22 cellular contexts compared by ENCODE assay signal in the genomic region with DNA sequence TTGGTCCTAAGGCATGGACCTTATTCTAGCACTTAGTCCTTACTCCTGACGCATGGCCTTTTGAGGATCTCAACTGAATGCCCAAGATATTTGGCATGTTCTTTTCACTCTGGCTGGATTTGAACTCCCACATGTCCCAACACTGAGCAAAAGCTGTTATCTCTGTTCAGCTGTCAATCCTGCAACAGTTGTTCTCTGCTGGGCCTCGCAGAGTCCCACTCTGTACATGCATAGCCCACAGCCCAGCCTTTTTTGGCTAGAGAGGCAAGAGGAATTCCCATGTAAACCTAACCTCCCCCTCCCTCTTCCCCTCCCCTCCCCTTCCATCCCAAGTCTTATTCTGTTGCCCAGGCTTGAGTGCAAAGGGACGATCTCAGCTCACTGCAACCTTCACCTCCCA.
"Had no signal": no experiment of that assay in that cellular context is flagged by ENCODE, and none has a peak within 500 bp of the region (broad histone marks: within the 10 kb centered on the region; RNA-seq: fewer than 3 reads in every experiment).

No MANE protein-coding gene starts in this region.

- H3K27ac Mint-ChIP-seq: activated B cell treated with CpG ODN at 0.5 μM for 24 hours; activated CD4-positive, alpha-beta T cell treated with anti-CD3 and anti-CD28 coated beads for 36 hours; activated naive CD8-positive, alpha-beta T cell treated with anti-CD3 and anti-CD28 coated beads, Interleukin-2, amount 10 ng/mL, durations not matched to agents 7 days and 5 days; effector memory CD8-positive, alpha-beta T cell had no signal

- H3K27ac ChIP-seq: esophagus squamous epithelium, left lung, spleen, testis, vagina had no signal

- DNase-seq: activated B cell treated with CpG ODN at 0.5 μM for 24 hours; activated CD4-positive, alpha-beta T cell treated with anti-CD3 and anti-CD28 coated beads for 36 hours; activated CD4-positive, alpha-beta T cell treated with anti-CD3 and anti-CD28 coated beads, Interleukin-2, amount 50 U/mL, for 4 hours; activated CD8-positive, alpha-beta memory T cell treated with anti-CD3 and anti-CD28 coated beads for 24 hours; activated CD8-positive, alpha-beta memory T cell treated with anti-CD3 and anti-CD28 coated beads, Interleukin-2, amount 50 U/mL, for 4 hours; activated naive CD4-positive, alpha-beta T cell treated with Interleukin-2 at 50 U/mL for 16 hours; activated naive CD8-positive, alpha-beta T cell treated with anti-CD3 and anti-CD28 coated beads, Interleukin-2, amount 10 ng/mL, durations not matched to agents 7 days and 5 days; activated T-cell treated with anti-CD3 and anti-CD28 coated beads, Interleukin-2, amount 50 U/mL, for 4 hours; amygdala; effector memory CD8-positive, alpha-beta T cell; esophagus squamous epithelium; kidney; left lung; spleen; stimulated activated CD4-positive, alpha-beta T cell treated with anti-CD3 and anti-CD28 coated beads, Interleukin-4, amount 100 ng/mL, for 1 hour; stimulated activated naive CD4-positive, alpha-beta T cell; T1000; trophoblast cell had no signal

- H3K36me3 Mint-ChIP-seq: activated naive CD8-positive, alpha-beta T cell treated with anti-CD3 and anti-CD28 coated beads, Interleukin-2, amount 10 ng/mL, durations not matched to agents 7 days and 5 days had no signal

- H3K27me3 Mint-ChIP-seq: activated B cell treated with CpG ODN at 0.5 μM for 24 hours; activated CD4-positive, alpha-beta T cell treated with anti-CD3 and anti-CD28 coated beads for 36 hours; effector memory CD8-positive, alpha-beta T cell had no signal

- H3K4me1 Mint-ChIP-seq: activated B cell treated with CpG ODN at 0.5 μM for 24 hours; activated naive CD8-positive, alpha-beta T cell treated with anti-CD3 and anti-CD28 coated beads, Interleukin-2, amount 10 ng/mL, durations not matched to agents 7 days and 5 days; neural crest cell had no signal

- H3K4me3 Mint-ChIP-seq: activated B cell treated with CpG ODN at 0.5 μM for 24 hours; activated CD4-positive, alpha-beta T cell treated with anti-CD3 and anti-CD28 coated beads for 36 hours; activated naive CD8-positive, alpha-beta T cell treated with anti-CD3 and anti-CD28 coated beads, Interleukin-2, amount 10 ng/mL, durations not matched to agents 7 days and 5 days; activated T-cell treated with anti-CD3 and anti-CD28 coated beads, Interleukin-2, amount 50 U/mL, for 4 hours; effector memory CD8-positive, alpha-beta T cell; neural crest cell had no signal

- FAIRE-seq: bronchial epithelial cell, kidney had no signal

- H3K36me3 ChIP-seq: esophagus squamous epithelium, left lung, spleen, vagina had no signal

- H3K4me3 ChIP-seq: esophagus squamous epithelium, left lung, spleen, testis, vagina had no signal

- H3K9me3 Mint-ChIP-seq: activated B cell treated with CpG ODN at 0.5 μM for 24 hours; activated naive CD8-positive, alpha-beta T cell treated with anti-CD3 and anti-CD28 coated beads, Interleukin-2, amount 10 ng/mL, durations not matched to agents 7 days and 5 days; activated T-cell treated with anti-CD3 and anti-CD28 coated beads, Interleukin-2, amount 50 U/mL, for 4 hours; effector memory CD8-positive, alpha-beta T cell; neural crest cell had no signal

- ATAC-seq: activated CD4-positive, alpha-beta T cell treated with anti-CD3 and anti-CD28 coated beads for 36 hours; activated T-cell treated with anti-CD3 and anti-CD28 coated beads, Interleukin-2, amount 50 U/mL, for 4 hours; effector memory CD8-positive, alpha-beta T cell; left lung had no signal

- H3K4me1 ChIP-seq: esophagus squamous epithelium, left lung, spleen, vagina had no signal

- H3K27me3 ChIP-seq: esophagus squamous epithelium, left lung, spleen, testis, vagina had no signal

- H3K9me3 ChIP-seq: esophagus squamous epithelium, left lung, spleen, testis, vagina had no signal
